Comparison of ENCODE assay signal across 1 cellular context in the genomic region with DNA sequence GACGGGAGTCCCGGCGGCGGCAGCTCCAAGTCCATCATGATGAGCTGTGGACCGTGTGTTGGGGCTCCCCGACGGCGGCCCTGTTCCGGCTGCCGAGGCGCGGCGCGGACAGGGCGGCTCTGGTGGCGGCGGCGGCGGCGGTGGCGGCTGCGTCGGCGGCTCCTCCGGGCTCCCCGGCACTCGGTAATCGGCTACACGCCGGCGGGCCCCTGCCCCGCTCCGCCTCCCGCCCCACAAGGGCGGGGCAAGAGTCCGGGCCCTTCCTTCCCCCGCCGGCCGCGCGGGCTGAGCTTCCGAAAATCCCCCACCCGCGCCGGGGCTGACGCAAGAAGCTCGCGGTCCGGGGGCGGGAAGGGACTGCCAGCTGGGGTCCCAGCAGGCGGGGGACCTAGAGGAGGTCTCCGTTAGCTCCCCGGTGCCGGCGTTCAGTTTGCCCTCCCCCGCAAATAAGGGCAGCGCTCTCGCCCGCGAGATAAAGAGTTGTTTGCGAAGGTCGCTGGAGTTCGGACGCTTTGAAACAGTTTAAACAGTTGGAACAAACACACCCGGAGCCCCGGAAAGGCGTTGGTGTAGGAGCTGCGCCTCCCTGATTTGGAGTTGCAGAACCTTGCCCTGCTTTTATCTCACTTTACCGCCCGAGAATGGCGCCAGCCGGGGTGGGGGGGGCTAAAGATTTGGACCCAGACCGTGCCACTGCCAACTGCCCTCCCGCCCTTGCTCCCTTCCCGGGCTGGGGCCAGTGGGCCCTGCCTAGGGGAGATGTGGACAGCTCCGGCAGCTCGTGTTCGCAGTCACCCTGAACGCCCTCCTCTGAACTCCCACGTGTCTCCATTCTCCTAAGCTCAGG.
TF ChIP-seq lines count a peak whose summit lies in the region.

Gene NFE2L2 (minus strand): TSS at position 189 of the 847 bp plus-strand sequence. CDS start 151 bp downstream, at position 38.

TF ChIP-seq in HepG2, 621 proteins besides CTCF, POLR2A, EP300 and RAD21 (continued from another document and continues in another):
- TF ChIP-seq, protein P1, sequence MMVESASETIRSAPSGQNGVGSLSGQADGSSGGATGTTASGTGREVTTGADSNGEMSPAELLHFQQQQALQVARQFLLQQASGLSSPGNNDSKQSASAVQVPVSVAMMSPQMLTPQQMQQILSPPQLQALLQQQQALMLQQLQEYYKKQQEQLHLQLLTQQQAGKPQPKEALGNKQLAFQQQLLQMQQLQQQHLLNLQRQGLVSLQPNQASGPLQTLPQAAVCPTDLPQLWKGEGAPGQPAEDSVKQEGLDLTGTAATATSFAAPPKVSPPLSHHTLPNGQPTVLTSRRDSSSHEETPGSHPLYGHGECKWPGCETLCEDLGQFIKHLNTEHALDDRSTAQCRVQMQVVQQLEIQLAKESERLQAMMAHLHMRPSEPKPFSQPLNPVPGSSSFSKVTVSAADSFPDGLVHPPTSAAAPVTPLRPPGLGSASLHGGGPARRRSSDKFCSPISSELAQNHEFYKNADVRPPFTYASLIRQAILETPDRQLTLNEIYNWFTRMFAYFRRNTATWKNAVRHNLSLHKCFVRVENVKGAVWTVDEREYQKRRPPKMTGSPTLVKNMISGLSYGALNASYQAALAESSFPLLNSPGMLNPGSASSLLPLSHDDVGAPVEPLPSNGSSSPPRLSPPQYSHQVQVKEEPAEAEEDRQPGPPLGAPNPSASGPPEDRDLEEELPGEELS (CRISPR knock-in tag; IDR thresholded peaks at IDR 0.05): peak; percentile 96
- no peak for TF ChIP-seq ATF7 (IDR thresholded peaks at IDR 0.05)
- TF ChIP-seq ATF7 (CRISPR knock-in tag; IDR thresholded peaks at IDR 0.05): peak; percentile 86; the same call in 1 of the 2 replicates
- TF ChIP-seq, protein P2, sequence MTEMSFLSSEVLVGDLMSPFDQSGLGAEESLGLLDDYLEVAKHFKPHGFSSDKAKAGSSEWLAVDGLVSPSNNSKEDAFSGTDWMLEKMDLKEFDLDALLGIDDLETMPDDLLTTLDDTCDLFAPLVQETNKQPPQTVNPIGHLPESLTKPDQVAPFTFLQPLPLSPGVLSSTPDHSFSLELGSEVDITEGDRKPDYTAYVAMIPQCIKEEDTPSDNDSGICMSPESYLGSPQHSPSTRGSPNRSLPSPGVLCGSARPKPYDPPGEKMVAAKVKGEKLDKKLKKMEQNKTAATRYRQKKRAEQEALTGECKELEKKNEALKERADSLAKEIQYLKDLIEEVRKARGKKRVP (CRISPR knock-in tag; IDR thresholded peaks at IDR 0.05): peak; percentile 89 to 99
- TF ChIP-seq ZNF644 (CRISPR knock-in tag; IDR thresholded peaks at IDR 0.05; ENCODE audit: low read depth): peak; percentile 40; the same call in 1 of the 2 replicates
- peak; percentile 76 for TF ChIP-seq SP4 (CRISPR knock-in tag; IDR thresholded peaks at IDR 0.05)
- TF ChIP-seq ZNF570 (CRISPR knock-in tag; IDR thresholded peaks at IDR 0.05; ENCODE audit: borderline replicate concordance): no peak
- TF ChIP-seq CREB1 (IDR thresholded peaks at IDR 0.05): no peak
- peak; percentile 81 for TF ChIP-seq CREB1 (CRISPR knock-in tag; IDR thresholded peaks at IDR 0.05)
- no peak for TF ChIP-seq NFE2L1 (CRISPR knock-in tag; IDR thresholded peaks at IDR 0.05; ENCODE audit: borderline replicate concordance)
- peak; percentile 19; the same call in 1 of the 2 replicates for TF ChIP-seq ZNF816 (CRISPR knock-in tag; IDR thresholded peaks at IDR 0.05; ENCODE audit: borderline replicate concordance)
- TF ChIP-seq, protein P3, sequence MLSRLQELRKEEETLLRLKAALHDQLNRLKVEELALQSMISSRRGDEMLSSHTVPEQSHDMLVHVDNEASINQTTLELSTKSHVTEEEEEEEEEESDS (CRISPR knock-in tag; IDR thresholded peaks at IDR 0.05; ENCODE audit: borderline replicate concordance): no peak
- peak; percentile 69 for TF ChIP-seq TBL1XR1 (IDR thresholded peaks at IDR 0.05; ENCODE audit: borderline replicate concordance, low read length, partially characterized antibody)
- peak; percentile 74; the same call in 1 of the 2 replicates for TF ChIP-seq JDP2 (CRISPR knock-in tag; IDR thresholded peaks at IDR 0.05; ENCODE audit: borderline replicate concordance)
- peak; percentile 82; the same call in 1 of the 2 replicates for TF ChIP-seq ZNF317 (CRISPR knock-in tag; IDR thresholded peaks at IDR 0.05)
- TF ChIP-seq ZNF619 (CRISPR knock-in tag; IDR thresholded peaks at IDR 0.05): no peak
- TF ChIP-seq ZBTB42 (CRISPR knock-in tag; IDR thresholded peaks at IDR 0.05): peak; percentile 71; the same call in 1 of the 2 replicates
- TF ChIP-seq ZNF737 (CRISPR knock-in tag; IDR thresholded peaks at IDR 0.05; ENCODE audit: borderline replicate concordance): no peak
- peak; percentile 23; the same call in 1 of the 2 replicates for TF ChIP-seq GLI4 (CRISPR knock-in tag; IDR thresholded peaks at IDR 0.05; ENCODE audit: borderline replicate concordance)
- no peak for TF ChIP-seq ZNF724P (CRISPR knock-in tag; IDR thresholded peaks at IDR 0.05; ENCODE audit: borderline replicate concordance)
- peak; percentile 65; the same call in 1 of the 2 replicates for TF ChIP-seq ZSCAN30 (CRISPR knock-in tag; IDR thresholded peaks at IDR 0.05)
- peak; percentile 64; the same call in 1 of the 2 replicates for TF ChIP-seq FOXC1 (CRISPR knock-in tag; IDR thresholded peaks at IDR 0.05; ENCODE audit: borderline replicate concordance)
- no peak for TF ChIP-seq ZNF260 (CRISPR knock-in tag; IDR thresholded peaks at IDR 0.05; ENCODE audit: borderline replicate concordance, low read depth)
- TF ChIP-seq MEF2D (CRISPR knock-in tag; IDR thresholded peaks at IDR 0.05): peak; percentile 98
- peak; percentile 18 for TF ChIP-seq HNRNPH1 (optimal IDR thresholded peaks at IDR 0.05; ENCODE audit: low read depth, low read length)
- peak; percentile 70 for TF ChIP-seq KLF12 (CRISPR knock-in tag; IDR thresholded peaks at IDR 0.05; ENCODE audit: borderline replicate concordance)
- peak; percentile 95 for TF ChIP-seq GFI1 (CRISPR knock-in tag; IDR thresholded peaks at IDR 0.05; ENCODE audit: borderline replicate concordance)
- peak; percentile 97 for TF ChIP-seq TCF7 (IDR thresholded peaks at IDR 0.05; ENCODE audit: low read depth)
- TF ChIP-seq ZNF512B (CRISPR knock-in tag; IDR thresholded peaks at IDR 0.05; ENCODE audit: borderline replicate concordance): peak; percentile 94; the same call in 1 of the 2 replicates
- TF ChIP-seq ARHGAP35 (CRISPR knock-in tag; IDR thresholded peaks at IDR 0.05; ENCODE audit: borderline replicate concordance): peak; percentile 24; the same call in 1 of the 2 replicates
- no peak; the same call in 1 of the 2 replicates for TF ChIP-seq ZNF335 (CRISPR knock-in tag; IDR thresholded peaks at IDR 0.05)
- TF ChIP-seq KLF15 (CRISPR knock-in tag; IDR thresholded peaks at IDR 0.05; ENCODE audit: borderline replicate concordance): no peak; the same call in 1 of the 2 replicates
- TF ChIP-seq, protein P4, sequence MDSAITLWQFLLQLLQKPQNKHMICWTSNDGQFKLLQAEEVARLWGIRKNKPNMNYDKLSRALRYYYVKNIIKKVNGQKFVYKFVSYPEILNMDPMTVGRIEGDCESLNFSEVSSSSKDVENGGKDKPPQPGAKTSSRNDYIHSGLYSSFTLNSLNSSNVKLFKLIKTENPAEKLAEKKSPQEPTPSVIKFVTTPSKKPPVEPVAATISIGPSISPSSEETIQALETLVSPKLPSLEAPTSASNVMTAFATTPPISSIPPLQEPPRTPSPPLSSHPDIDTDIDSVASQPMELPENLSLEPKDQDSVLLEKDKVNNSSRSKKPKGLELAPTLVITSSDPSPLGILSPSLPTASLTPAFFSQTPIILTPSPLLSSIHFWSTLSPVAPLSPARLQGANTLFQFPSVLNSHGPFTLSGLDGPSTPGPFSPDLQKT (CRISPR knock-in tag; IDR thresholded peaks at IDR 0.05; ENCODE audit: borderline replicate concordance): peak; percentile 17; the same call in 1 of the 2 replicates
- TF ChIP-seq CC2D1A (CRISPR knock-in tag; IDR thresholded peaks at IDR 0.05): no peak
- no peak; the same call in 1 of the 2 replicates for TF ChIP-seq ZNF670 (CRISPR knock-in tag; IDR thresholded peaks at IDR 0.05; ENCODE audit: borderline replicate concordance)
- TF ChIP-seq MAFF (IDR thresholded peaks at IDR 0.05; ENCODE audit: low read depth, low read length): no peak
- no peak for TF ChIP-seq SMARCC2 (IDR thresholded peaks at IDR 0.05)
- peak; percentile 96 for TF ChIP-seq ZNF136 (CRISPR knock-in tag; IDR thresholded peaks at IDR 0.05; ENCODE audit: low read depth)
- peak; percentile 95 for TF ChIP-seq ZBTB7B (CRISPR knock-in tag; IDR thresholded peaks at IDR 0.05)
- TF ChIP-seq MYNN (CRISPR knock-in tag; IDR thresholded peaks at IDR 0.05; ENCODE audit: low read depth): no peak
- TF ChIP-seq ZNF501 (CRISPR knock-in tag; IDR thresholded peaks at IDR 0.05): peak; percentile 85
- no peak for TF ChIP-seq GRHL1 (CRISPR knock-in tag; conservative IDR thresholded peaks at IDR 0.05)
- TF ChIP-seq GZF1 (CRISPR knock-in tag; IDR thresholded peaks at IDR 0.05): peak; percentile 91; the same call in 1 of the 2 replicates
- peak; percentile 57 for TF ChIP-seq TAF15 (IDR thresholded peaks at IDR 0.05; ENCODE audit: low read depth, low read length, poor library complexity, severe bottlenecking)
- TF ChIP-seq ELF1 (CRISPR knock-in tag; IDR thresholded peaks at IDR 0.05): peak; percentile 47
- TF ChIP-seq PRDM15 (CRISPR knock-in tag; IDR thresholded peaks at IDR 0.05): no peak; the same call in 1 of the 2 replicates
- TF ChIP-seq ZNF354B (CRISPR knock-in tag; IDR thresholded peaks at IDR 0.05): no peak; the same call in none of the 2 replicates
- TF ChIP-seq ZMYM4 (CRISPR knock-in tag; IDR thresholded peaks at IDR 0.05): peak; percentile 96
- 0 out of 2 replicates have a peak, but pooled peaks have one; percentile 63 for TF ChIP-seq ZNF276 (CRISPR knock-in tag; IDR thresholded peaks at IDR 0.05; ENCODE audit: low read depth)
- TF ChIP-seq ZNF614 (CRISPR knock-in tag; IDR thresholded peaks at IDR 0.05; ENCODE audit: borderline replicate concordance): peak; percentile 57; the same call in 1 of the 2 replicates
